10 cellular contexts compared by ENCODE assay signal in genomic region chr3:167653750-167654149, GRCh38. TPM values are rescaled to one million over a fixed set of nuclear protein-coding genes. Genes with fewer than 3 reads are reported as not detected.
DNase-seq lines count a peak whose midpoint lies in the region; ATAC-seq, FAIRE-seq and TF ChIP-seq lines count a peak whose summit lies in the region.
"Had no signal": no experiment of that assay in that cellular context is flagged by ENCODE, and none has a peak within 500 bp of the region (broad histone marks: within the 10 kb centered on the region; RNA-seq: fewer than 3 reads in every experiment).

WDR49 (minus strand) TSS chr3:167653942; CDS start chr3:167653425, 517 bp downstream.

- peak within 1 kb of the TSS; percentile 9 to 27 for H3K27ac Mint-ChIP-seq in natural killer cell
- H3K27ac Mint-ChIP-seq: nephron had no signal

- peak within 1 kb of the TSS; percentile 51 for H3K4me3 Mint-ChIP-seq in natural killer cell
- H3K4me3 Mint-ChIP-seq: nephron had no signal

- TF ChIP-seq CTCF in choroid plexus epithelial cell (conservative IDR thresholded peaks at IDR 0.05; ENCODE audit: low read depth, low read length) (no peak), natural killer cell (IDR thresholded peaks at IDR 0.05) (no peak)

- no peaks in the 10 kb centered on the region for H3K36me3 Mint-ChIP-seq in natural killer cell

- no peak within 1 kb of the TSS for H3K4me3 ChIP-seq in choroid plexus epithelial cell (ENCODE audit: low read depth, low read length)

- DNase-seq in GM19239 (ENCODE audit: insufficient read length, low spot score) (no peak), M059J (ENCODE audit: low read depth) (peak; percentile 13), choroid plexus epithelial cell (ENCODE audit: low read depth) (peak; percentile 7), natural killer cell (no peak), GDM1 (lab: John Stamatoyannopoulos, UW) (no peak), SK-N-DZ (ENCODE audit: low spot score) (no peak), NCI-H526 treated with DMSO at 0.1 percent for 48 hours (lab: John Stamatoyannopoulos, UW) (no peak), KG1 (lab: John Stamatoyannopoulos, UW) (no peak)
- DNase-seq: NCI-H2171 treated with DMSO at 0.1 percent for 48 hours had no signal

- no peaks in the 10 kb centered on the region for H3K27me3 Mint-ChIP-seq in natural killer cell (ENCODE audit: low read depth in 2 of 2)

- H3K9me3 Mint-ChIP-seq in natural killer cell, result peaks cover 0 to 2% of the 10 kb centered on the region in 2 donors
- H3K9me3 Mint-ChIP-seq: nephron had no signal

- ATAC-seq in natural killer cell, result no peak

- H3K4me1 Mint-ChIP-seq in natural killer cell, result peaks cover 36 to 37% of the 10 kb centered on the region in 2 donors

- intact Hi-C loops in natural killer cell (cut with micrococcal nuclease), result no loop called here

- peak; percentile 23 for FAIRE-seq in GM19239 (lab: Jason Lieb, UNC)

RNA-seq across cellular contexts. Expression of gene WDR49, which starts in this region (rescaled TPM):
- total RNA-seq in M059J (2014; rRNA removed; shearing (Covaris generic)), result not detected in 2 replicates
- 1 to 10 TPM; 1.4 to 1.9 (median 1.5) TPM for total RNA-seq in natural killer cell
- not detected in 2 replicates for polyA plus RNA-seq in SK-N-DZ (2014; cell fraction: cytosol; rRNA removed)
- polyA plus RNA-seq in SK-N-DZ (2014; cell fraction: nucleus; rRNA removed), result not detected in 2 replicates

Comparison
In these comparisons a context has a peak if more than half of its experiments do, and no peak if none do; other contexts are left out.
1. Peak in DNase-seq in M059J; RNA of the gene not detected or under 1 TPM.